In the genomic region with DNA sequence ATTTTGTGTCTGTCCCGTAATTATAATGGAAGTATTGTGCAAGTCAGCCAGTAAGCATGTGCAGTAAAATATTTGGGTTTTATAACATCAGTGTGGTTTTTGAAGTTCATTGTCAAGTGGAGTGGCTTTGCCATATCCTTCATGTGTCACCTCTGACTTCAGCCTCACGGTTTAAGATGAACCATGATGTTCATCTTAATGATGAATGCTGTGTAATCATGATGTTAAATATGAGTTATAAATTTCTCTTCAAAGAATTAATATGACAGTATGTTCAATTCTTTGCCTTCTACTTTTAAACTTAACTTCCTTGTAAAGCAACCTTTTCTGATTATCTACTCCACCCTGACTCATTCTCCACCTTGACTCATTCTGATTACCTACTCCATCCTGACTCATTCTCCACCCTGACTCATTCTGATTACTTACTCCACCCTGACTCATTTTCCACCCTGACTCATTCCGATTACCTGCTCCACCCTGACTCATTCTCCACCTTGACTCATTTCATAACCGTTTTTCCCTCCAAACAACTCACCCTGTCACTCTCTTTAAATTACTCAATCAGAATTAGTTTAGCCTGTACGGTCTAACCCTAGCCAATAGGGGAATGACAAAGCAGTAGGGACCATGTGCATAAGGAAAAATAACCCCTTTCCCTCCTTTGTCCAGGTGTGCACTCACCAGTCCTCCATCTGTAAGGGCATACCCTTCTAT, we compare ENCODE assay signal across 10 cellular contexts. TPM values are rescaled to one million over a fixed set of nuclear protein-coding genes. Genes with fewer than 3 reads are reported as not detected.
A peak's percentile ranks its signal among the peaks of the same experiment; 100 is the strongest.
DNase-seq lines count a peak whose midpoint lies in the region; ATAC-seq and TF ChIP-seq lines count a peak whose summit lies in the region.
"Had no signal": no experiment of that assay in that cellular context is flagged by ENCODE, and none has a peak within 500 bp of the region (broad histone marks: within the 10 kb centered on the region; RNA-seq: fewer than 3 reads in every experiment).

No MANE protein-coding gene starts in this region.

- no peaks in the 10 kb centered on the region for H3K9me2 ChIP-seq in hepatocyte (replicated peaks; ENCODE audit: insufficient read depth)

- intact Hi-C loops in gastrocnemius medialis (cut with DNase I; ENCODE audit: low total_unique reads): no loop called here

- H3K79me2 ChIP-seq in hepatocyte: no peaks in the 10 kb centered on the region
- H3K79me2 ChIP-seq: parathyroid adenoma had no signal

- ATAC-seq in HG03039 (IDR thresholded peaks at IDR 0.05; ENCODE audit: unreplicated experiment) (peak; percentile 94), gastrocnemius medialis (no peak)

- WGBS in hepatocyte (ENCODE audit: low lambda C conversion rate, missing lambda C conversion rate): 76% methylated on average over 5 of the region's 5 CpGs
- WGBS in tibial nerve, 2 donors: 76 to 77% methylated on average over 5 of the region's 5 CpGs

- H3K4me2 ChIP-seq in hepatocyte: no peak overlapping the region

- H3K36me3 ChIP-seq in SJSA1 (peaks cover 4% of the 10 kb centered on the region; the same call in 1 of the 2 replicates), hepatocyte (replicated peaks; ENCODE audit: insufficient read depth, low read depth) (no peaks in the 10 kb centered on the region), gastrocnemius medialis (no peaks in the 10 kb centered on the region), tibial nerve (no peaks in the 10 kb centered on the region)

- in situ Hi-C loops in gastrocnemius medialis (cut with MboI; ENCODE audit: low sequenced_read_pairs in 4 of 4): no loop called here

- TF ChIP-seq EP300 in tibial nerve (IDR thresholded peaks at IDR 0.05): no peak

- H3K9me3 ChIP-seq in SJSA1 (replicated peaks) (peaks cover 21% of the 10 kb centered on the region), hepatocyte (ENCODE audit: low read depth) (no peaks in the 10 kb centered on the region), gastrocnemius medialis (peaks cover 0 to 11% (median 0%) of the 10 kb centered on the region in 3 donors), tibial nerve (peaks cover 0 to 42% (median 6%) of the 10 kb centered on the region in 4 donors)

- H3K27me3 ChIP-seq in SJSA1 (replicated peaks) (no peaks in the 10 kb centered on the region), hepatocyte (no peaks in the 10 kb centered on the region), gastrocnemius medialis (no peaks in the 10 kb centered on the region), tibial nerve (no peaks in the 10 kb centered on the region)

- no peak overlapping the region for H3K4me3 ChIP-seq in SJSA1
- no peak overlapping the region for H3K4me3 ChIP-seq in hepatocyte
- no peak overlapping the region for H3K4me3 ChIP-seq in gastrocnemius medialis
- H3K4me3 ChIP-seq in tibial nerve: no peak overlapping the region

- TF ChIP-seq POLR2A in gastrocnemius medialis (IDR thresholded peaks at IDR 0.05) (no peak), tibial nerve (IDR thresholded peaks at IDR 0.05) (no peak)

- TF ChIP-seq CTCF in hepatocyte (IDR thresholded peaks at IDR 0.05; ENCODE audit: poor library complexity): no peak
- no peak for TF ChIP-seq CTCF in gastrocnemius medialis (IDR thresholded peaks at IDR 0.05 in 4 of 5, conservative IDR thresholded peaks at IDR 0.05 in 1 of 5)
- no peak for TF ChIP-seq CTCF in tibial nerve (IDR thresholded peaks at IDR 0.05)

- H3K27ac ChIP-seq in SJSA1 (peak overlapping the region; percentile 87), hepatocyte (peak overlapping the region; percentile 91), gastrocnemius medialis (no peak overlapping the region), tibial nerve (no peak overlapping the region)
- H3K27ac ChIP-seq: parathyroid adenoma had no signal

- H4K20me1 ChIP-seq in hepatocyte (ENCODE audit: insufficient read depth, poor library complexity, severe bottlenecking): no peaks in the 10 kb centered on the region

- H3K4me1 ChIP-seq in SJSA1 (replicated peaks) (peaks cover 50% of the 10 kb centered on the region), hepatocyte (ENCODE audit: insufficient read depth) (no peaks in the 10 kb centered on the region), gastrocnemius medialis (no peaks in the 10 kb centered on the region), tibial nerve (no peaks in the 10 kb centered on the region)
- H3K4me1 ChIP-seq: parathyroid adenoma had no signal

- peak; percentile 20 for DNase-seq in activated naive CD4-positive, alpha-beta T cell treated with Interleukin-2 at 50 U/mL for 16 hours
- no peak for DNase-seq in activated naive CD4-positive, alpha-beta T cell treated with anti-CD3 and anti-CD28 coated beads, Interleukin-2, amount 50 U/mL, for 16 hours
- peak; percentile 88 to 97 for DNase-seq in SJSA1 (ENCODE audit: low read depth in 1 of 2, low spot score in 2 of 2)
- DNase-seq in hepatocyte (ENCODE audit: low spot score): peak; percentile 63
- no peak for DNase-seq in gastrocnemius medialis
- DNase-seq in tibial nerve (ENCODE audit: low spot score in 2 of 2): no peak
- no peak for DNase-seq in COR-L47 (lab: John Stamatoyannopoulos, UW)
- DNase-seq: DND-41 had no signal

- H2AFZ ChIP-seq in hepatocyte: no peak overlapping the region
- H2AFZ ChIP-seq: parathyroid adenoma had no signal

RNA-seq across cellular contexts. Expression of a gene that starts 50.3 kb away (rescaled TPM):
- 208 and 225 TPM in 2 replicates for total RNA-seq in SJSA1 (2014; rRNA removed; shearing (Covaris generic))
- 135 and 143 TPM in 2 replicates for total RNA-seq in hepatocyte
- polyA plus RNA-seq in hepatocyte: 104 and 135 TPM in 2 replicates
- total RNA-seq in gastrocnemius medialis: 100 to 1,000 TPM; 145 to 381 (median 164) TPM
- total RNA-seq in tibial nerve: 100 to 1,000 TPM; 200 to 241 (median 207) TPM

Comparison
In these comparisons a context has a peak if more than half of its experiments do, and no peak if none do; other contexts are left out.
1. DNase-seq: peak in activated naive CD4-positive, alpha-beta T cell treated with Interleukin-2 at 50 U/mL for 16 hours (single experiment), SJSA1 (2 of 2) and hepatocyte (single experiment); none in activated naive CD4-positive, alpha-beta T cell treated with anti-CD3 and anti-CD28 coated beads, Interleukin-2, amount 50 U/mL, for 16 hours (single experiment), gastrocnemius medialis (0 of 2), tibial nerve (0 of 2) and COR-L47 (single experiment).
2. H3K27ac ChIP-seq: peak in SJSA1 (single experiment) and hepatocyte (single experiment); none in gastrocnemius medialis (0 of 4) and tibial nerve (0 of 4).